ENCODE assay signal across 15 cellular contexts in genomic region chr11:66333896-66334604, GRCh38. TPM values are rescaled to one million over a fixed set of nuclear protein-coding genes. Genes with fewer than 3 reads are reported as not detected.
DNase-seq lines count a peak whose midpoint lies in the region; ATAC-seq and TF ChIP-seq lines count a peak whose summit lies in the region.
"Had no signal": no experiment of that assay in that cellular context is flagged by ENCODE, and none has a peak within 500 bp of the region (broad histone marks: within the 10 kb centered on the region; RNA-seq: fewer than 3 reads in every experiment).

No MANE protein-coding gene starts in this region.

- no peak overlapping the region for H3K27ac ChIP-seq in GM23338 (ENCODE audit: low read depth)
- H3K27ac ChIP-seq: SK-N-MC, tibial artery had no signal

- peaks cover 11% of the 10 kb centered on the region for H3K27me3 Mint-ChIP-seq in GM23338 (ENCODE audit: insufficient read depth, low read depth, poor library complexity)

- H3K36me3 ChIP-seq in GM23338 (ENCODE audit: insufficient read depth), result no peaks in the 10 kb centered on the region
- H3K36me3 ChIP-seq in mucosa of descending colon (ENCODE audit: low read depth), result no peaks in the 10 kb centered on the region

- H3K4me1 ChIP-seq in GM23338 (ENCODE audit: insufficient read depth) (peaks cover 16% of the 10 kb centered on the region; the same call in 1 of the 2 replicates), mucosa of descending colon (ENCODE audit: low read depth) (peaks cover 19% of the 10 kb centered on the region)

- DNase-seq in AG10803 (ENCODE audit: low read depth), result no peak
- DNase-seq in GM23338 (ENCODE audit: low spot score), result peak; percentile 34
- DNase-seq in cerebellum (ENCODE audit: low spot score), result peak; percentile 37
- DNase-seq in mucosa of descending colon, result peak in 2 of 3 donors; percentile 21 to 43
- no peak for DNase-seq in iPS-NIHi11 (ENCODE audit: low spot score)
- no peak for DNase-seq in NCI-H2196 (lab: John Stamatoyannopoulos, UW; ENCODE audit: unreplicated experiment)
- DNase-seq: activated effector memory CD4-positive, alpha-beta T cell treated with anti-CD3 and anti-CD28 coated beads, Interleukin-2, amount 50 U/mL, for 16 hours; endodermal cell; naive B cell; NCI-H2081 treated with DMSO at 0.1 percent for 48 hours; stimulated activated CD4-positive, alpha-beta T cell treated with anti-CD3 and anti-CD28 coated beads, Interleukin-2, amount 100 ng/mL, for 48 hours had no signal

- H3K4me3 ChIP-seq in AG10803 (ENCODE audit: low read length), result peak overlapping the region; percentile 86
- H3K4me3 ChIP-seq in GM23338, result no peak overlapping the region
- no peak overlapping the region for H3K4me3 ChIP-seq in mucosa of descending colon
- H3K4me3 ChIP-seq: SK-N-MC, tibial artery had no signal

- H2AFZ ChIP-seq in GM23338, result no peak overlapping the region

- H3K27me3 ChIP-seq in GM23338 (ENCODE audit: insufficient read depth), result no peaks in the 10 kb centered on the region
- H3K27me3 ChIP-seq: tibial artery had no signal

- H3K9me2 ChIP-seq in GM23338 (ENCODE audit: insufficient read depth), result no peaks in the 10 kb centered on the region

- H4K20me1 ChIP-seq in GM23338 (replicated peaks; ENCODE audit: insufficient read depth), result no peaks in the 10 kb centered on the region; the same call in 1 of the 2 replicates

- H3K4me3 Mint-ChIP-seq in GM23338, result no peak overlapping the region
- H3K4me3 Mint-ChIP-seq: endodermal cell, naive B cell had no signal

- H3K4me2 ChIP-seq in GM23338, result no peak overlapping the region

- H3F3A ChIP-seq in GM23338 (replicated peaks; ENCODE audit: low read depth), result 0 out of 2 replicates have a peak, but pooled peaks cover 6% of the 10 kb centered on the region

- H3K36me3 Mint-ChIP-seq in GM23338 (ENCODE audit: low read depth), result peaks cover 2% of the 10 kb centered on the region; the same call in 2 of the 3 replicates

- H3K9me3 Mint-ChIP-seq in GM23338, result no peaks in the 10 kb centered on the region
- H3K9me3 Mint-ChIP-seq: endodermal cell, naive B cell had no signal

- no peak for TF ChIP-seq CTCF in AG10803 (conservative IDR thresholded peaks at IDR 0.05; ENCODE audit: low read length)
- TF ChIP-seq CTCF in GM23338 (conservative IDR thresholded peaks at IDR 0.05; ENCODE audit: low read depth in 2 of 2), result no peak
- no peak for TF ChIP-seq CTCF in mucosa of descending colon (IDR thresholded peaks at IDR 0.05)

- H3K4me1 Mint-ChIP-seq in GM23338, result peaks cover 18% of the 10 kb centered on the region

- no peaks in the 10 kb centered on the region for H3K9me3 ChIP-seq in mucosa of descending colon
- H3K9me3 ChIP-seq: tibial artery had no signal

- H3K79me2 ChIP-seq in GM23338 (replicated peaks; ENCODE audit: insufficient read depth), result no peaks in the 10 kb centered on the region

- intact Hi-C loops in mucosa of descending colon (cut with DNase I, micrococcal nuclease), result no loop called here

- ATAC-seq in GM23338, result peak; percentile 4; the same call in 2 of the 3 replicates
- ATAC-seq in mucosa of descending colon, result no peak
- ATAC-seq in HG03045 (IDR thresholded peaks at IDR 0.05; ENCODE audit: unreplicated experiment), result no peak

- no peak overlapping the region for H3K27ac Mint-ChIP-seq in GM23338
- H3K27ac Mint-ChIP-seq: endodermal cell, naive B cell had no signal

TF ChIP-seq in GM23338, 12 proteins besides CTCF, POLR2A, EP300 and RAD21 (continues in another document):
- TF ChIP-seq ETS1 (IDR thresholded peaks at IDR 0.05) (no peak), JUNB (IDR thresholded peaks at IDR 0.05; ENCODE audit: unreplicated experiment) (no peak), ZNF462 (CRISPR knock-in tag; IDR thresholded peaks at IDR 0.05) (no peak)

RNA-seq across cellular contexts. Expression of gene RIN1, which starts 2.2 kb away (rescaled TPM):
- 3.7 and 8.2 TPM in 2 replicates for total RNA-seq in GM23338 (2014; rRNA removed; shearing (Covaris generic))
- 1.9 and 2.5 TPM in 2 replicates for polyA plus RNA-seq in GM23338 (2016; fragmentation: Nextera tagmentation; extraction: Ambion mirVana)
- total RNA-seq in cerebellum (0.64 TPM), mucosa of descending colon (10 to 100 TPM in 1 of 3 donors, 1 to 10 TPM in 2; 5.2 to 12.7 (median 9.5) TPM)

RNA-seq across cellular contexts. Expression of gene BRMS1, which starts 10.9 kb away (rescaled TPM):
- 53.6 and 59.1 TPM in 2 replicates for total RNA-seq in GM23338 (2014; rRNA removed; shearing (Covaris generic))
- polyA plus RNA-seq in GM23338 (2016; fragmentation: Nextera tagmentation; extraction: Ambion mirVana), result 61.7 and 62.2 TPM in 2 replicates
- 10.3 TPM for total RNA-seq in cerebellum
- total RNA-seq in mucosa of descending colon, result 10 to 100 TPM; 35.9 to 47.6 (median 39.3) TPM

RNA-seq across cellular contexts. Expression of gene B4GAT1, which starts 13.4 kb away (rescaled TPM):
- 41.9 TPM in 2 replicates for total RNA-seq in GM23338 (2014; rRNA removed; shearing (Covaris generic))
- polyA plus RNA-seq in GM23338 (2016; fragmentation: Nextera tagmentation; extraction: Ambion mirVana), result 23.5 and 26.7 TPM in 2 replicates
- total RNA-seq in cerebellum, result 42.7 TPM
- 10 to 100 TPM; 13.4 to 34.6 (median 13.4) TPM for total RNA-seq in mucosa of descending colon

RNA-seq across cellular contexts. Expression of gene CD248, which starts 17.2 kb away (rescaled TPM):
- 2.0 and 3.8 TPM in 2 replicates for total RNA-seq in GM23338 (2014; rRNA removed; shearing (Covaris generic))
- polyA plus RNA-seq in GM23338 (2016; fragmentation: Nextera tagmentation; extraction: Ambion mirVana), result 2.4 and 2.7 TPM in 2 replicates
- total RNA-seq in cerebellum (5.2 TPM), mucosa of descending colon (10 to 100 TPM in 2 of 3 donors, 1 to 10 TPM in 1; 4.5 to 37.7 (median 28.5) TPM)
- total RNA-seq: renal cortical epithelial cell had no signal

RNA-seq across cellular contexts. Expression of gene SLC29A2, which starts 37.5 kb away (rescaled TPM):
- total RNA-seq in GM23338 (2014; rRNA removed; shearing (Covaris generic)), result 26.3 and 31.1 TPM in 2 replicates
- 26.0 TPM in 2 replicates for polyA plus RNA-seq in GM23338 (2016; fragmentation: Nextera tagmentation; extraction: Ambion mirVana)
- total RNA-seq in cerebellum (1.2 TPM), mucosa of descending colon (10 to 100 TPM; 10.3 to 22.6 (median 14.9) TPM)

Comparison
In these comparisons a context has a peak if more than half of its experiments do, and no peak if none do; other contexts are left out.
1. DNase-seq: peak in GM23338 (single experiment), cerebellum (single experiment) and mucosa of descending colon (2 of 3); none in AG10803 (single experiment), iPS-NIHi11 (single experiment) and NCI-H2196 (single experiment).